8 cellular contexts compared by ENCODE assay signal in the genomic region with DNA sequence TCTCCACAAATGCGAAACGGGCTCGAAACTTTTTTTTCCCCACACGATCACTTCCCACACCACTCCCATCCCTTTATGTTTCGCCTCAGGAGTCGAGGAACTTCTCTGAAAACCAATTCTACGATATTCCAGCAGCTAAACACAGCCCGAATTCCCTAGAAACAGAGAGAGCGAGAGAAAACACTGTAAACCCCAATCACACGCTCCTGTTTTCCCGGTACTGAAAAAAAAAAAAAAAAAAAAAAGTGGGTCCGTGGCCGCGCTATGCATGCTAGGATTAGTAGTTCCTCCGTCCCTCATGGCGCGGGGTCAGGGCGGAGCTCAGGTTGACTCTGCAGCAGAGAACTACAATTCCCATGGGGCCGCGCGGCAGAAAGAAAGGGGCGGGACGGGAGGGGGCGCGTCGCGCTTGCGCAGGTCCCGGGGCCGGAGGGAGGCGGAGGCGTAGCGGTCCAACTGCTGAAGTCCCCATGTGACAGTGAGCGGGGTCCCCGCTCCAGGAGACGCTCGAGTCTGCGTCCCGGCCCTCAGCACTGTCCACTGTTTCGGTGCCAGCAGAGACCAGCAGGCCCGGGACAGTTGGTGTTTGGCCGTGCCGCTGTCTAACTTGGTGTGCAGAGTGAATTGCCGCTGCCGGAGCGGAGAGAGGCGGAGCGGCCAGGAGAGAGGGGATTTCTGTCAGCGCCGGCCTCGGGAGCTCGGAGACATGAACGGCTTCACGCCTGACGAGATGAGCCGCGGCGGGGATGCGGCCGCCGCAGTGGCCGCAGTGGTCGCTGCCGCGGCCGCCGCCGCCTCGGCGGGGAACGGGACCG. TPM values are rescaled to one million over a fixed set of nuclear protein-coding genes. Genes with fewer than 3 reads are reported as not detected.
A peak's percentile ranks its signal among the peaks of the same experiment; 100 is the strongest.
DNase-seq lines count a peak whose midpoint lies in the region; ATAC-seq and TF ChIP-seq lines count a peak whose summit lies in the region.

SAP30 (plus strand) TSS at position 478 of the 815 bp plus-strand sequence; CDS start at position 707, 229 bp downstream.

- CTCF ChIA-PET in activated B cell treated with CpG ODN at 0.5 μM for 24 hours (lab: Charles Lee): interaction anchor here (0.6 to 1.8 kb wide), 2 partner anchors 52 to 54 kb away, joined by 3 to 7 read pairs; no protein-coding TSS in a partner anchor

- in situ Hi-C loops in GM18951 (cut with MboI; ENCODE audit: low sequenced_read_pairs, unreplicated experiment): no loop called here

- H3K27me3 Mint-ChIP-seq in activated B cell treated with CpG ODN at 0.5 μM for 24 hours: no peaks in the 10 kb centered on the region
- H3K27me3 Mint-ChIP-seq in immature natural killer cell (ENCODE audit: low read depth in 3 of 3): peaks cover 12 to 17% (median 15%) of the 10 kb centered on the region in 3 donors

- peak; percentile 99 for TF ChIP-seq POLR2A in GM18951 (IDR thresholded peaks at IDR 0.05; ENCODE audit: extremely low read depth, insufficient read depth, insufficient read length)

- TF ChIP-seq CTCF in activated B cell treated with CpG ODN at 0.5 μM for 24 hours (IDR thresholded peaks at IDR 0.05): no peak

- peak within 1 kb of the TSS; percentile 100 for H3K4me3 Mint-ChIP-seq in activated B cell treated with CpG ODN at 0.5 μM for 24 hours
- peak within 1 kb of the TSS; percentile 99 to 100 (median 100) for H3K4me3 Mint-ChIP-seq in immature natural killer cell

- DNase-seq in AG08395 (ENCODE audit: low spot score): peak; percentile 99
- DNase-seq in NCI-H345 (lab: John Stamatoyannopoulos, UW): peak; percentile 96
- DNase-seq in activated B cell treated with CpG ODN at 0.5 μM for 24 hours: peak; percentile 84
- DNase-seq in caudate nucleus (lab: John Stamatoyannopoulos, UW): peak; percentile 77 to 99 (median 96)
- DNase-seq in immature natural killer cell: peak; percentile 90 to 94 (median 93)
- DNase-seq in smooth muscle cell of the brain vasculature (ENCODE audit: low read depth, low spot score): peak; percentile 98

- H3K9me3 Mint-ChIP-seq in activated B cell treated with CpG ODN at 0.5 μM for 24 hours (no peaks in the 10 kb centered on the region), immature natural killer cell (no peaks in the 10 kb centered on the region)

- intact Hi-C loops in activated B cell treated with CpG ODN at 0.5 μM for 24 hours (cut with micrococcal nuclease): loop anchor here (1.0 to 5.0 kb wide), 5 partner anchors 36 to 913 kb away; partner anchors contain the start of genes CEP44, FBXO8 and HMGB2

- peak within 1 kb of the TSS; percentile 99 for H3K27ac ChIP-seq in caudate nucleus (ENCODE audit: low read depth, low read length)

- peaks cover 16% of the 10 kb centered on the region for H3K4me1 Mint-ChIP-seq in activated B cell treated with CpG ODN at 0.5 μM for 24 hours
- H3K4me1 Mint-ChIP-seq in immature natural killer cell: peaks cover 26 to 33% of the 10 kb centered on the region in 2 donors

- H3K36me3 Mint-ChIP-seq in activated B cell treated with CpG ODN at 0.5 μM for 24 hours (ENCODE audit: low read depth) (peaks cover 14% of the 10 kb centered on the region), immature natural killer cell (no peaks in the 10 kb centered on the region)

- ATAC-seq in HG03196 (IDR thresholded peaks at IDR 0.05; ENCODE audit: unreplicated experiment): peak; percentile 75
- ATAC-seq in activated B cell treated with CpG ODN at 0.5 μM for 24 hours (ENCODE audit: low read depth): peak; percentile 86

- POLR2A ChIA-PET in activated B cell treated with CpG ODN at 0.5 μM for 24 hours (lab: Charles Lee): interaction anchor here (0.6 to 4.9 kb wide), 12 partner anchors 31 to 1152 kb away, joined by 3 to 270 read pairs (median 8); partner anchors contain the start of genes CEP44, FBXO8, GALNT7 and HMGB2

- H3K27ac Mint-ChIP-seq in activated B cell treated with CpG ODN at 0.5 μM for 24 hours (peak within 1 kb of the TSS; percentile 96), immature natural killer cell (peak within 1 kb of the TSS; percentile 89 to 98 (median 96))

RNA-seq across cellular contexts. Expression of gene SAP30, which starts in this region (rescaled TPM):
- 2.1 TPM in 2 replicates for total RNA-seq in activated B cell treated with CpG ODN at 0.5 μM for 24 hours
- polyA plus RNA-seq in immature natural killer cell: 1 to 10 TPM; 2.0 to 3.5 (median 3.5) TPM

Comparison
In these comparisons a context has a peak if more than half of its experiments do, and no peak if none do; other contexts are left out.
1. Peak in every context shown above with its lines: DNase-seq, ATAC-seq and H3K27ac ChIP-seq.